In the genomic region with DNA sequence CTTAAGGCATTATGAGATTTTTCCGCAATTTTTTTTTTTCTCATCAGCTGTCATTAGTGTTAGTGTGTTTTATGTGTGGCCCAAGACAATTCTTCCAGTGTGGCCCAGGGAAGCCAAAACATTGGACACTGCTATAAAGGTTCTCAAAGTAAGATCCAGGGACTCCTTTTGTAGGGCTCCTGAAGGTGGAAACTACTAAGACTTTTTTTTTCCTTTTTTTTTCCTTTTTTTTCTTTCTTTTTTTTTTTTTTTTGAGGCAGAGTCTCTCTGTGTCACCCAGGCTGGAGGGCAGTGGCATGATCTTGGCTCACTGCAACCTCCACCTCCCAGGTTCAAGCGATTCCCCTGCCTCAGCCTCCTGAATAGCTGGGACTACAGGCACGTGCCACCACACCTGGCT, we compare ENCODE assay signal across 5 cellular contexts. TPM values are rescaled to one million over a fixed set of nuclear protein-coding genes. Genes with fewer than 3 reads are reported as not detected.
"Had no signal": no experiment of that assay in that cellular context is flagged by ENCODE, and none has a peak within 500 bp of the region (broad histone marks: within the 10 kb centered on the region; RNA-seq: fewer than 3 reads in every experiment).

No MANE protein-coding gene starts in this region.

RNA-seq across cellular contexts. Expression of a gene that starts 3.1 kb away (rescaled TPM):
- total RNA-seq: GM23248, H7 had no signal
- polyA plus RNA-seq: GM23248, IgD-negative memory B cell had no signal

RNA-seq across cellular contexts. Expression of a gene that starts 6.5 kb away (rescaled TPM):
- total RNA-seq: GM23248, H4, HT-29 had no signal
- polyA plus RNA-seq: GM23248 had no signal

RNA-seq across cellular contexts. Expression of a gene that starts 36.7 kb away (rescaled TPM):
- total RNA-seq: GM23248 had no signal

RNA-seq across cellular contexts. Expression of a gene that starts 43.5 kb away (rescaled TPM):
- total RNA-seq: GM23248, H7 had no signal
